In the genomic region with DNA sequence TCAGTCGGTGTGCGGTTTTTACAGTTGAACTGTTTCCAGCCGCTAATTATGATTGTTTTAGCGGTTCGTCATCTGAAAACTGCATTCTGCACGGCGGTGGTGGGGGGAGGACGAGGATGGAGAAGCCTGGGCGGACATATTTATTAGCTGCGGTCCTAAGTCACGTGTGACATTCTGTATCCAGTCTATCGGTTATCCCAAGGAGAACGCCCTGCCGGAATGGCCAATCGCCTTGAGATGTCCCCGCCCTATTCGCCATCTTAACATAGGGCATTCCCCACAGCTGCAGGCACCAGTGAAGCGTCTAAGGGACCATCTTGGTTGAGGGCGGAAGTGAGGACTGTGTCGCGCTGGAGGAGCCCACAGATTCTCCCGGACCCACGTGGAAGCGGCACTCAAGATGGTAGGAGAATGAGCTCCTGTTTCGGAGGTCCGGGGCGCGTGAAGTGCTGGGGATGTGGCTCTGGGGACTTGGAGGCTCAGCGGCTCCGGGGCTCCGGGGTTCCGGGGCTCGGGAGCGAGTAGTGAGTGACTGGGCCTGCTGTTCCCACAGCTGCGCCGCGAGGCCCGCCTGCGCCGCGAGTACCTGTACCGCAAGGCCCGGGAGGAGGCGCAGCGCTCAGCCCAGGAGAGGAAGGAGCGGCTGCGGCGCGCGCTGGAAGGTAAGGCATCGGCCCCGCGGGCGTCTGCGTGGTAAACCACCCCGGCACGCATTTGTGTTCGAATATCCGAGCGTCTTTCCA, we compare ENCODE assay signal across 1 cellular context.
TF ChIP-seq lines count a peak whose summit lies in the region.

A gene with protein sequence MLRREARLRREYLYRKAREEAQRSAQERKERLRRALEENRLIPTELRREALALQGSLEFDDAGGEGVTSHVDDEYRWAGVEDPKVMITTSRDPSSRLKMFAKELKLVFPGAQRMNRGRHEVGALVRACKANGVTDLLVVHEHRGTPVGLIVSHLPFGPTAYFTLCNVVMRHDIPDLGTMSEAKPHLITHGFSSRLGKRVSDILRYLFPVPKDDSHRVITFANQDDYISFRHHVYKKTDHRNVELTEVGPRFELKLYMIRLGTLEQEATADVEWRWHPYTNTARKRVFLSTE (plus strand): TSS at position 365 of the 743 bp plus-strand sequence. CDS start 36 bp downstream, at position 401.

TF ChIP-seq in K562, 482 proteins besides CTCF, POLR2A, EP300 and RAD21 (continued from another document and continues in another):
- TF ChIP-seq, protein P1, sequence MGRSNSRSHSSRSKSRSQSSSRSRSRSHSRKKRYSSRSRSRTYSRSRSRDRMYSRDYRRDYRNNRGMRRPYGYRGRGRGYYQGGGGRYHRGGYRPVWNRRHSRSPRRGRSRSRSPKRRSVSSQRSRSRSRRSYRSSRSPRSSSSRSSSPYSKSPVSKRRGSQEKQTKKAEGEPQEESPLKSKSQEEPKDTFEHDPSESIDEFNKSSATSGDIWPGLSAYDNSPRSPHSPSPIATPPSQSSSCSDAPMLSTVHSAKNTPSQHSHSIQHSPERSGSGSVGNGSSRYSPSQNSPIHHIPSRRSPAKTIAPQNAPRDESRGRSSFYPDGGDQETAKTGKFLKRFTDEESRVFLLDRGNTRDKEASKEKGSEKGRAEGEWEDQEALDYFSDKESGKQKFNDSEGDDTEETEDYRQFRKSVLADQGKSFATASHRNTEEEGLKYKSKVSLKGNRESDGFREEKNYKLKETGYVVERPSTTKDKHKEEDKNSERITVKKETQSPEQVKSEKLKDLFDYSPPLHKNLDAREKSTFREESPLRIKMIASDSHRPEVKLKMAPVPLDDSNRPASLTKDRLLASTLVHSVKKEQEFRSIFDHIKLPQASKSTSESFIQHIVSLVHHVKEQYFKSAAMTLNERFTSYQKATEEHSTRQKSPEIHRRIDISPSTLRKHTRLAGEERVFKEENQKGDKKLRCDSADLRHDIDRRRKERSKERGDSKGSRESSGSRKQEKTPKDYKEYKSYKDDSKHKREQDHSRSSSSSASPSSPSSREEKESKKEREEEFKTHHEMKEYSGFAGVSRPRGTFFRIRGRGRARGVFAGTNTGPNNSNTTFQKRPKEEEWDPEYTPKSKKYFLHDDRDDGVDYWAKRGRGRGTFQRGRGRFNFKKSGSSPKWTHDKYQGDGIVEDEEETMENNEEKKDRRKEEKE (IDR thresholded peaks at IDR 0.05; ENCODE audit: borderline replicate concordance in 1 of 2, control insufficient read depth in 1 of 2, low read depth in 2 of 2, low read length in 1 of 2), result no peak
- no peak; a peak in 1 of 4 replicates for TF ChIP-seq SRF (CRISPR knock-in tag; IDR thresholded peaks at IDR 0.05)
- TF ChIP-seq POLR3A (IDR thresholded peaks at IDR 0.05; ENCODE audit: borderline replicate concordance, extremely low read depth, insufficient read depth, insufficient read length), result no peak
- no peak for TF ChIP-seq ZNF785 (CRISPR knock-in tag; IDR thresholded peaks at IDR 0.05)
- TF ChIP-seq DIDO1 (tag; IDR thresholded peaks at IDR 0.05; ENCODE audit: low read depth), result no peak; the same call in 1 of the 2 replicates
- TF ChIP-seq, protein P2, sequence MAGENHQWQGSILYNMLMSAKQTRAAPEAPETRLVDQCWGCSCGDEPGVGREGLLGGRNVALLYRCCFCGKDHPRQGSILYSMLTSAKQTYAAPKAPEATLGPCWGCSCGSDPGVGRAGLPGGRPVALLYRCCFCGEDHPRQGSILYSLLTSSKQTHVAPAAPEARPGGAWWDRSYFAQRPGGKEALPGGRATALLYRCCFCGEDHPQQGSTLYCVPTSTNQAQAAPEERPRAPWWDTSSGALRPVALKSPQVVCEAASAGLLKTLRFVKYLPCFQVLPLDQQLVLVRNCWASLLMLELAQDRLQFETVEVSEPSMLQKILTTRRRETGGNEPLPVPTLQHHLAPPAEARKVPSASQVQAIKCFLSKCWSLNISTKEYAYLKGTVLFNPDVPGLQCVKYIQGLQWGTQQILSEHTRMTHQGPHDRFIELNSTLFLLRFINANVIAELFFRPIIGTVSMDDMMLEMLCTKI (IDR thresholded peaks at IDR 0.05; ENCODE audit: partially characterized antibody), result no peak
- TF ChIP-seq, protein P3, sequence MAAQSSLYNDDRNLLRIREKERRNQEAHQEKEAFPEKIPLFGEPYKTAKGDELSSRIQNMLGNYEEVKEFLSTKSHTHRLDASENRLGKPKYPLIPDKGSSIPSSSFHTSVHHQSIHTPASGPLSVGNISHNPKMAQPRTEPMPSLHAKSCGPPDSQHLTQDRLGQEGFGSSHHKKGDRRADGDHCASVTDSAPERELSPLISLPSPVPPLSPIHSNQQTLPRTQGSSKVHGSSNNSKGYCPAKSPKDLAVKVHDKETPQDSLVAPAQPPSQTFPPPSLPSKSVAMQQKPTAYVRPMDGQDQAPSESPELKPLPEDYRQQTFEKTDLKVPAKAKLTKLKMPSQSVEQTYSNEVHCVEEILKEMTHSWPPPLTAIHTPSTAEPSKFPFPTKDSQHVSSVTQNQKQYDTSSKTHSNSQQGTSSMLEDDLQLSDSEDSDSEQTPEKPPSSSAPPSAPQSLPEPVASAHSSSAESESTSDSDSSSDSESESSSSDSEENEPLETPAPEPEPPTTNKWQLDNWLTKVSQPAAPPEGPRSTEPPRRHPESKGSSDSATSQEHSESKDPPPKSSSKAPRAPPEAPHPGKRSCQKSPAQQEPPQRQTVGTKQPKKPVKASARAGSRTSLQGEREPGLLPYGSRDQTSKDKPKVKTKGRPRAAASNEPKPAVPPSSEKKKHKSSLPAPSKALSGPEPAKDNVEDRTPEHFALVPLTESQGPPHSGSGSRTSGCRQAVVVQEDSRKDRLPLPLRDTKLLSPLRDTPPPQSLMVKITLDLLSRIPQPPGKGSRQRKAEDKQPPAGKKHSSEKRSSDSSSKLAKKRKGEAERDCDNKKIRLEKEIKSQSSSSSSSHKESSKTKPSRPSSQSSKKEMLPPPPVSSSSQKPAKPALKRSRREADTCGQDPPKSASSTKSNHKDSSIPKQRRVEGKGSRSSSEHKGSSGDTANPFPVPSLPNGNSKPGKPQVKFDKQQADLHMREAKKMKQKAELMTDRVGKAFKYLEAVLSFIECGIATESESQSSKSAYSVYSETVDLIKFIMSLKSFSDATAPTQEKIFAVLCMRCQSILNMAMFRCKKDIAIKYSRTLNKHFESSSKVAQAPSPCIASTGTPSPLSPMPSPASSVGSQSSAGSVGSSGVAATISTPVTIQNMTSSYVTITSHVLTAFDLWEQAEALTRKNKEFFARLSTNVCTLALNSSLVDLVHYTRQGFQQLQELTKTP (IDR thresholded peaks at IDR 0.05; ENCODE audit: low read depth in 1 of 2, partially characterized antibody in 2 of 2), result no peak
- TF ChIP-seq ELF1 (tag; IDR thresholded peaks at IDR 0.05), result peak; percentile 99
- peak; percentile 61; the same call in 1 of the 2 replicates for TF ChIP-seq ESRRA (IDR thresholded peaks at IDR 0.05; ENCODE audit: borderline replicate concordance, low read depth)
- no peak for TF ChIP-seq ZNF436 (CRISPR knock-in tag; IDR thresholded peaks at IDR 0.05)
- no peak for TF ChIP-seq ZNF217 (CRISPR knock-in tag; IDR thresholded peaks at IDR 0.05)
- no peak for TF ChIP-seq ZBTB8A (IDR thresholded peaks at IDR 0.05; ENCODE audit: partially characterized antibody)
- TF ChIP-seq YBX1 (IDR thresholded peaks at IDR 0.05), result no peak
- TF ChIP-seq, protein P4, sequence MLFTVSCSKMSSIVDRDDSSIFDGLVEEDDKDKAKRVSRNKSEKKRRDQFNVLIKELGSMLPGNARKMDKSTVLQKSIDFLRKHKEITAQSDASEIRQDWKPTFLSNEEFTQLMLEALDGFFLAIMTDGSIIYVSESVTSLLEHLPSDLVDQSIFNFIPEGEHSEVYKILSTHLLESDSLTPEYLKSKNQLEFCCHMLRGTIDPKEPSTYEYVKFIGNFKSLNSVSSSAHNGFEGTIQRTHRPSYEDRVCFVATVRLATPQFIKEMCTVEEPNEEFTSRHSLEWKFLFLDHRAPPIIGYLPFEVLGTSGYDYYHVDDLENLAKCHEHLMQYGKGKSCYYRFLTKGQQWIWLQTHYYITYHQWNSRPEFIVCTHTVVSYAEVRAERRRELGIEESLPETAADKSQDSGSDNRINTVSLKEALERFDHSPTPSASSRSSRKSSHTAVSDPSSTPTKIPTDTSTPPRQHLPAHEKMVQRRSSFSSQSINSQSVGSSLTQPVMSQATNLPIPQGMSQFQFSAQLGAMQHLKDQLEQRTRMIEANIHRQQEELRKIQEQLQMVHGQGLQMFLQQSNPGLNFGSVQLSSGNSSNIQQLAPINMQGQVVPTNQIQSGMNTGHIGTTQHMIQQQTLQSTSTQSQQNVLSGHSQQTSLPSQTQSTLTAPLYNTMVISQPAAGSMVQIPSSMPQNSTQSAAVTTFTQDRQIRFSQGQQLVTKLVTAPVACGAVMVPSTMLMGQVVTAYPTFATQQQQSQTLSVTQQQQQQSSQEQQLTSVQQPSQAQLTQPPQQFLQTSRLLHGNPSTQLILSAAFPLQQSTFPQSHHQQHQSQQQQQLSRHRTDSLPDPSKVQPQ (CRISPR knock-in tag; IDR thresholded peaks at IDR 0.05; ENCODE audit: borderline replicate concordance), result no peak; the same call in 1 of the 2 replicates
- TF ChIP-seq, protein P5, sequence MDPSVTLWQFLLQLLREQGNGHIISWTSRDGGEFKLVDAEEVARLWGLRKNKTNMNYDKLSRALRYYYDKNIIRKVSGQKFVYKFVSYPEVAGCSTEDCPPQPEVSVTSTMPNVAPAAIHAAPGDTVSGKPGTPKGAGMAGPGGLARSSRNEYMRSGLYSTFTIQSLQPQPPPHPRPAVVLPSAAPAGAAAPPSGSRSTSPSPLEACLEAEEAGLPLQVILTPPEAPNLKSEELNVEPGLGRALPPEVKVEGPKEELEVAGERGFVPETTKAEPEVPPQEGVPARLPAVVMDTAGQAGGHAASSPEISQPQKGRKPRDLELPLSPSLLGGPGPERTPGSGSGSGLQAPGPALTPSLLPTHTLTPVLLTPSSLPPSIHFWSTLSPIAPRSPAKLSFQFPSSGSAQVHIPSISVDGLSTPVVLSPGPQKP (CRISPR knock-in tag; IDR thresholded peaks at IDR 0.05), result no peak
- TF ChIP-seq RBM39 (optimal IDR thresholded peaks at IDR 0.05; ENCODE audit: low read depth, low read length), result no peak
- no peak for TF ChIP-seq TFAM (CRISPR knock-in tag; conservative IDR thresholded peaks at IDR 0.05)
- TF ChIP-seq SMAD3 (CRISPR knock-in tag; conservative IDR thresholded peaks at IDR 0.05), result no peak
- TF ChIP-seq ZNF644 (tag; IDR thresholded peaks at IDR 0.05; ENCODE audit: low read depth), result peak; percentile 94
- peak; percentile 70; the same call in 1 of the 2 replicates for TF ChIP-seq RB1 (IDR thresholded peaks at IDR 0.05; ENCODE audit: low read depth)
- TF ChIP-seq TCF7 (IDR thresholded peaks at IDR 0.05; ENCODE audit: borderline replicate concordance), result peak; percentile 65; the same call in 1 of the 2 replicates
- TF ChIP-seq ZNF175 (CRISPR knock-in tag; IDR thresholded peaks at IDR 0.05; ENCODE audit: low read depth), result peak; percentile 67; the same call in 1 of the 2 replicates
- TF ChIP-seq CBX5 (IDR thresholded peaks at IDR 0.05; ENCODE audit: borderline replicate concordance, low read depth), result no peak
- TF ChIP-seq, protein P6, sequence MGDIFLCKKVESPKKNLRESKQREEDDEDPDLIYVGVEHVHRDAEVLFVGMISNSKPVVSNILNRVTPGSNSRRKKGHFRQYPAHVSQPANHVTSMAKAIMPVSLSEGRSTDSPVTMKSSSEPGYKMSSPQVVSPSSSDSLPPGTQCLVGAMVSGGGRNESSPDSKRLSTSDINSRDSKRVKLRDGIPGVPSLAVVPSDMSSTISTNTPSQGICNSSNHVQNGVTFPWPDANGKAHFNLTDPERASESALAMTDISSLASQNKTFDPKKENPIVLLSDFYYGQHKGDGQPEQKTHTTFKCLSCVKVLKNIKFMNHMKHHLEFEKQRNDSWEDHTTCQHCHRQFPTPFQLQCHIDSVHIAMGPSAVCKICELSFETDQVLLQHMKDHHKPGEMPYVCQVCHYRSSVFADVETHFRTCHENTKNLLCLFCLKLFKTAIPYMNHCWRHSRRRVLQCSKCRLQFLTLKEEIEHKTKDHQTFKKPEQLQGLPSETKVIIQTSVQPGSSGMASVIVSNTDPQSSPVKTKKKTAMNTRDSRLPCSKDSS (IDR thresholded peaks at IDR 0.05; ENCODE audit: low read depth, partially characterized antibody), result no peak
- no peak for TF ChIP-seq BRF1 (IDR thresholded peaks at IDR 0.05; ENCODE audit: borderline replicate concordance, extremely low read depth, insufficient read length)
- TF ChIP-seq SLC30A9 (CRISPR knock-in tag; IDR thresholded peaks at IDR 0.05), result no peak
- no peak for TF ChIP-seq ZNF3 (CRISPR knock-in tag; IDR thresholded peaks at IDR 0.05)
- TF ChIP-seq RBM34 (IDR thresholded peaks at IDR 0.05; ENCODE audit: borderline replicate concordance, insufficient read depth, low read length), result no peak
- TF ChIP-seq STAT5B (CRISPR knock-in tag; IDR thresholded peaks at IDR 0.05), result no peak
- peak; percentile 80; the same call in 1 of the 2 replicates for TF ChIP-seq XRCC5 (IDR thresholded peaks at IDR 0.05; ENCODE audit: low read depth, low read length)
- peak; percentile 69 to 71 for TF ChIP-seq FOXK2 (conservative IDR thresholded peaks at IDR 0.05 in 1 of 2, IDR thresholded peaks at IDR 0.05 in 1 of 2; ENCODE audit: low read depth in 2 of 2)
- no peak for TF ChIP-seq WHSC1 (IDR thresholded peaks at IDR 0.05; ENCODE audit: low read length)
- no peak for TF ChIP-seq TEAD2 (tag; IDR thresholded peaks at IDR 0.05)
- TF ChIP-seq SP1 (CRISPR knock-in tag; IDR thresholded peaks at IDR 0.05), result peak; percentile 93
- TF ChIP-seq ILK (tag; IDR thresholded peaks at IDR 0.05; ENCODE audit: borderline replicate concordance, low read depth), result no peak
- peak; percentile 63; the same call in 1 of the 2 replicates for TF ChIP-seq LCOR (CRISPR knock-in tag; IDR thresholded peaks at IDR 0.05)
- TF ChIP-seq, protein P7, sequence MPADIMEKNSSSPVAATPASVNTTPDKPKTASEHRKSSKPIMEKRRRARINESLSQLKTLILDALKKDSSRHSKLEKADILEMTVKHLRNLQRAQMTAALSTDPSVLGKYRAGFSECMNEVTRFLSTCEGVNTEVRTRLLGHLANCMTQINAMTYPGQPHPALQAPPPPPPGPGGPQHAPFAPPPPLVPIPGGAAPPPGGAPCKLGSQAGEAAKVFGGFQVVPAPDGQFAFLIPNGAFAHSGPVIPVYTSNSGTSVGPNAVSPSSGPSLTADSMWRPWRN (IDR thresholded peaks at IDR 0.05; ENCODE audit: low read depth), result no peak
- TF ChIP-seq ZNF253 (CRISPR knock-in tag; conservative IDR thresholded peaks at IDR 0.05), result no peak
- no peak for TF ChIP-seq ZNF384 (IDR thresholded peaks at IDR 0.05; ENCODE audit: low read depth, low read length)
- TF ChIP-seq NFE2L1 (tag; IDR thresholded peaks at IDR 0.05; ENCODE audit: borderline replicate concordance, low read depth), result no peak
- peak; percentile 52; the same call in 1 of the 2 replicates for TF ChIP-seq RNF2 (IDR thresholded peaks at IDR 0.05)
- no peak for TF ChIP-seq ZNF263 (CRISPR knock-in tag; IDR thresholded peaks at IDR 0.05; ENCODE audit: borderline replicate concordance)
- no peak for TF ChIP-seq NEUROD1 (IDR thresholded peaks at IDR 0.05; ENCODE audit: borderline replicate concordance, low read depth, low read length, partially characterized antibody)
- 0 out of 2 replicates have a peak, but pooled peaks have one; percentile 10 for TF ChIP-seq ARID1B (IDR thresholded peaks at IDR 0.05)
- TF ChIP-seq ZNF41 (CRISPR knock-in tag; conservative IDR thresholded peaks at IDR 0.05), result peak; percentile 45; the same call in 1 of the 2 replicates
- TF ChIP-seq NCOA2 (IDR thresholded peaks at IDR 0.05; ENCODE audit: partially characterized antibody in 2 of 2), result no peak
- no peak for TF ChIP-seq NFATC3 (IDR thresholded peaks at IDR 0.05)
- no peak for TF ChIP-seq HMG20A (CRISPR knock-in tag; conservative IDR thresholded peaks at IDR 0.05)
